1 cellular context compared by ENCODE assay signal in genomic region chr3:119891944-119892721, GRCh38.
TF ChIP-seq lines count a peak whose summit lies in the region.

No MANE protein-coding gene starts in this region.

TF ChIP-seq in SK-N-SH, 30 proteins besides CTCF, POLR2A, EP300 and RAD21 (continued from another document):
- TF ChIP-seq REST (IDR thresholded peaks at IDR 0.05; ENCODE audit: low read depth, low read length) (no peak), MEF2A (IDR thresholded peaks at IDR 0.05; ENCODE audit: borderline replicate concordance, low read depth) (no peak), CHD2 (IDR thresholded peaks at IDR 0.05; ENCODE audit: low read length, partially characterized antibody) (peak; percentile 38), FOXJ3 (CRISPR knock-in tag; IDR thresholded peaks at IDR 0.05) (no peak), GATA2 (CRISPR knock-in tag; IDR thresholded peaks at IDR 0.05) (no peak)
